In the genomic region with DNA sequence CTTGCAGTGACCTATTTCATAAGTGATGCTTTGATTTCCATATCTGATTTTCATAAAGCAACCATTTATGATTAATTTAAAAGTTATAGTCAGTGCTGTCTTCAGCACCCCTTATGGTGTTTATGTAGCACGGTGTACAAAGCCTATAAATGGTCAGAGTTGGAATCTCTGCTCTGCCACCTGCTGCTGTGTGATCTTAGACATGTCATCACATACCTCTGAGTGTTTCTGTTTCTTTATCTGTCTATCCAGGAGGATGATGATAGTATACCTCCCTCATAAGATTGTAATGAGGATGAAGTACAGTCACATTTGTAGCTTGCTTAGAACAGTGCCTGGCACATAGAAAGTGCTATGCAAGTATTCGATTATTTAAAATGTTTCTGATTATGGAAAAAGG, we compare ENCODE assay signal across 2 cellular contexts.
TF ChIP-seq lines count a peak whose summit lies in the region.

No MANE protein-coding gene starts in this region.

TF ChIP-seq in HepG2, 621 proteins besides CTCF, POLR2A, EP300 and RAD21:
- TF ChIP-seq ZNF556 (CRISPR knock-in tag; IDR thresholded peaks at IDR 0.05; ENCODE audit: borderline replicate concordance) (no peak), U2AF2 (IDR thresholded peaks at IDR 0.05; ENCODE audit: low read depth, low read length) (no peak), RNF2 (conservative IDR thresholded peaks at IDR 0.05; ENCODE audit: low read depth) (no peak), SMAD3 (CRISPR knock-in tag; IDR thresholded peaks at IDR 0.05) (no peak), ZIK1 (CRISPR knock-in tag; IDR thresholded peaks at IDR 0.05; ENCODE audit: borderline replicate concordance, low read depth) (no peak)
- TF ChIP-seq, protein P1, sequence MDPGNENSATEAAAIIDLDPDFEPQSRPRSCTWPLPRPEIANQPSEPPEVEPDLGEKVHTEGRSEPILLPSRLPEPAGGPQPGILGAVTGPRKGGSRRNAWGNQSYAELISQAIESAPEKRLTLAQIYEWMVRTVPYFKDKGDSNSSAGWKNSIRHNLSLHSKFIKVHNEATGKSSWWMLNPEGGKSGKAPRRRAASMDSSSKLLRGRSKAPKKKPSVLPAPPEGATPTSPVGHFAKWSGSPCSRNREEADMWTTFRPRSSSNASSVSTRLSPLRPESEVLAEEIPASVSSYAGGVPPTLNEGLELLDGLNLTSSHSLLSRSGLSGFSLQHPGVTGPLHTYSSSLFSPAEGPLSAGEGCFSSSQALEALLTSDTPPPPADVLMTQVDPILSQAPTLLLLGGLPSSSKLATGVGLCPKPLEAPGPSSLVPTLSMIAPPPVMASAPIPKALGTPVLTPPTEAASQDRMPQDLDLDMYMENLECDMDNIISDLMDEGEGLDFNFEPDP (CRISPR knock-in tag; conservative IDR thresholded peaks at IDR 0.05): 0 out of 2 replicates have a peak, but pooled peaks have one; percentile 30
- TF ChIP-seq, protein P2, sequence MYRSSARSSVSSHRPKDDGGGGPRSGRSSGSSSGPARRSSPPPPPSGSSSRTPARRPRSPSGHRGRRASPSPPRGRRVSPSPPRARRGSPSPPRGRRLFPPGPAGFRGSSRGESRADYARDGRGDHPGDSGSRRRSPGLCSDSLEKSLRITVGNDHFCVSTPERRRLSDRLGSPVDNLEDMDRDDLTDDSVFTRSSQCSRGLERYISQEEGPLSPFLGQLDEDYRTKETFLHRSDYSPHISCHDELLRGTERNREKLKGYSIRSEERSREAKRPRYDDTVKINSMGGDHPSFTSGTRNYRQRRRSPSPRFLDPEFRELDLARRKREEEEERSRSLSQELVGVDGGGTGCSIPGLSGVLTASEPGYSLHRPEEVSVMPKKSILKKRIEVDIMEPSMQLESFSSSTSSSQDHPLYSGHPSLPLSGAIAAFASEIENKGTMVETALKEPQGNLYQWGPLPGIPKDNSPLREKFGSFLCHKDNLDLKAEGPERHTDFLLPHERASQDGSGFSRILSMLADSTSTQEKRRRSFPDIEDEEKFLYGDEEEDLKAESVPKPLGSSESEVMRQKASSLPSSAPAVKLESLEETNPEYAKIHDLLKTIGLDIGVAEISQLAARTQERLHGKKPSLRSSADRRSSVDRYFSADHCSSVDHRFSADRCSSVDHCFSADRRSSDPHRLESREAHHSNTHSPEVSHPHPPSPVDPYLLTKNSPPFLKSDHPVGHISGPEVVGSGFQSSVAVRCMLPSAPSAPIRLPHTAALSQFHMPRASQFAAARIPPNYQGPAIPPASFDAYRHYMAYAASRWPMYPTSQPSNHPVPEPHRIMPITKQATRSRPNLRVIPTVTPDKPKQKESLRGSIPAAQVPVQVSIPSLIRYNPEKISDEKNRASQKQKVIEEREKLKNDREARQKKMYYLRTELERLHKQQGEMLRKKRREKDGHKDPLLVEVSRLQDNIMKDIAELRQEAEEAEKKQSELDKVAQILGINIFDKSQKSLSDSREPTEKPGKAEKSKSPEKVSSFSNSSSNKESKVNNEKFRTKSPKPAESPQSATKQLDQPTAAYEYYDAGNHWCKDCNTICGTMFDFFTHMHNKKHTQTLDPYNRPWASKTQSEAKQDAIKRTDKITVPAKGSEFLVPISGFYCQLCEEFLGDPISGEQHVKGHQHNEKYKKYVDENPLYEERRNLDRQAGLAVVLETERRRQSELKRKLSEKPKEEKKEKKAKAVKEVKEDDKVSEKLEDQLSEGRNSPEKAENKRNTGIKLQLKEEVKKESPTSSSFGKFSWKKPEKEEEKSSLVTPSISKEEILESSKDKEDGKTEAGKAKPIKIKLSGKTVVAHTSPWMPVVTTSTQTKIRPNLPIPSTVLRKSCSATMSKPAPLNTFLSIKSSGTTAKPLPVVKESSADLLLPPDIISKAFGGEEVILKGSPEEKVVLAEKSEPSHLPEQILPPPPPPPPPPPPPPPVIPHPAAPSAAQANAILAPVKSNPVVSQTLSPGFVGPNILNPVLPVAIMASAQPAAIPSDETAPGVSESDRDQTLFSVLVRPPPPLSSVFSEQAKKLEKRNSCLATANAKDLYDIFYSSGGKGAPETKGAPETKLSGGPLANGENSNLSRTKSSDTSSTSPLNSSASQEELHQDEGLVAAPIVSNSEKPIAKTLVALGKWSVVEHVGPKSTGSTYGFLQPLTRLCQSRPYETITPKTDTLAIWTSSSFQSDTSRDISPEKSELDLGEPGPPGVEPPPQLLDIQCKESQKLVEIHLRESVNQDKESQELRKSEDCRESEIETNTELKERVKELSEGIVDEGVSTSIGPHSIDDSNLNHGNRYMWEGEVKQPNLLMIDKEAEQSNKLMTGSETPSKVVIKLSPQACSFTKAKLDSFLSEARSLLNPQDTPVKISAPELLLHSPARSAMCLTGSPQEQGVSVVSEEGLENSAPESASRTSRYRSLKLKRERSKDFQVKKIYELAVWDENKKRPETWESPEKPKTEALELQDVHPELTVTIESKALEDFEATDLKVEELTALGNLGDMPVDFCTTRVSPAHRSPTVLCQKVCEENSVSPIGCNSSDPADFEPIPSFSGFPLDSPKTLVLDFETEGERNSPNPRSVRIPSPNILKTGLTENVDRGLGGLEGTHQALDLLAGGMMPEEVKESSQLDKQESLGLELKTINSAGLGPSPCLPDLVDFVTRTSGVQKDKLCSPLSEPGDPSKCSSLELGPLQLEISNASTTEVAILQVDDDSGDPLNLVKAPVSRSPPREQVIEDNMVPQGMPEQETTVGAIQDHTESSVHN (CRISPR knock-in tag; IDR thresholded peaks at IDR 0.05): no peak

TF ChIP-seq in K562, 482 proteins besides CTCF, POLR2A, EP300 and RAD21:
- TF ChIP-seq TEAD4 (IDR thresholded peaks at IDR 0.05; ENCODE audit: low read length): peak; percentile 35; the same call in 1 of the 2 replicates
- TF ChIP-seq TEAD4 (CRISPR knock-in tag; IDR thresholded peaks at IDR 0.05; ENCODE audit: borderline replicate concordance): no peak
- TF ChIP-seq, protein P3, sequence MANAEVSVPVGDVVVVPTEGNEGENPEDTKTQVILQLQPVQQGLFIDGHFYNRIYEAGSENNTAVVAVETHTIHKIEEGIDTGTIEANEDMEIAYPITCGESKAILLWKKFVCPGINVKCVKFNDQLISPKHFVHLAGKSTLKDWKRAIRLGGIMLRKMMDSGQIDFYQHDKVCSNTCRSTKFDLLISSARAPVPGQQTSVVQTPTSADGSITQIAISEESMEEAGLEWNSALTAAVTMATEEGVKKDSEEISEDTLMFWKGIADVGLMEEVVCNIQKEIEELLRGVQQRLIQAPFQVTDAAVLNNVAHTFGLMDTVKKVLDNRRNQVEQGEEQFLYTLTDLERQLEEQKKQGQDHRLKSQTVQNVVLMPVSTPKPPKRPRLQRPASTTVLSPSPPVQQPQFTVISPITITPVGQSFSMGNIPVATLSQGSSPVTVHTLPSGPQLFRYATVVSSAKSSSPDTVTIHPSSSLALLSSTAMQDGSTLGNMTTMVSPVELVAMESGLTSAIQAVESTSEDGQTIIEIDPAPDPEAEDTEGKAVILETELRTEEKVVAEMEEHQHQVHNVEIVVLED (CRISPR knock-in tag; IDR thresholded peaks at IDR 0.05): no peak
